ENCODE assay signal across 1 cellular context in genomic region chr2:118661184-118661583, GRCh38.
TF ChIP-seq lines count a peak whose summit lies in the region.

No MANE protein-coding gene starts in this region.

TF ChIP-seq in A549, 52 proteins besides CTCF, POLR2A, EP300 and RAD21:
- TF ChIP-seq MAZ (IDR thresholded peaks at IDR 0.05; ENCODE audit: borderline replicate concordance, low read depth, low read length) (no peak), MAX (IDR thresholded peaks at IDR 0.05) (no peak), EHF (CRISPR knock-in tag; IDR thresholded peaks at IDR 0.05) (no peak)
TF ChIP-seq in A549: peak in this region for 0.
